In genomic region chr1:156589546-156589945, GRCh38 we compare ENCODE assay signal across 1 cellular context.
TF ChIP-seq lines count a peak whose summit lies in the region.

No MANE protein-coding gene starts in this region.

TF ChIP-seq in endothelial cell of umbilical vein, 7 proteins besides CTCF, POLR2A, EP300 and RAD21:
- TF ChIP-seq MYC (IDR thresholded peaks at IDR 0.05; ENCODE audit: low read depth, low read length) (no peak), FOS (IDR thresholded peaks at IDR 0.05; ENCODE audit: borderline replicate concordance, insufficient read depth, low read length) (no peak), JUN (IDR thresholded peaks at IDR 0.05; ENCODE audit: borderline replicate concordance, insufficient read depth, insufficient read length, low read depth) (no peak), POLR2AphosphoS5 (IDR thresholded peaks at IDR 0.05; ENCODE audit: insufficient read depth, low read depth, low read length) (no peak), GATA2 (IDR thresholded peaks at IDR 0.05; ENCODE audit: insufficient read depth, insufficient read length, low read depth, low read length) (no peak)
